Comparison of ENCODE assay signal across 10 cellular contexts in genomic region chr7:50397320-50397970, GRCh38. TPM values are rescaled to one million over a fixed set of nuclear protein-coding genes. Genes with fewer than 3 reads are reported as not detected.
DNase-seq lines count a peak whose midpoint lies in the region; ATAC-seq and TF ChIP-seq lines count a peak whose summit lies in the region.
"Had no signal": no experiment of that assay in that cellular context is flagged by ENCODE, and none has a peak within 500 bp of the region (broad histone marks: within the 10 kb centered on the region; RNA-seq: fewer than 3 reads in every experiment).

No MANE protein-coding gene starts in this region.

- H3K27ac ChIP-seq in BLaER1 = 0 out of 2 replicates have a peak overlapping the region, but pooled peaks have one; percentile 49
- H3K27ac ChIP-seq in upper lobe of right lung = no peak overlapping the region
- H3K27ac ChIP-seq in esophagus muscularis mucosa (replicated peaks in 1 of 4) = no peak overlapping the region
- H3K27ac ChIP-seq: C4-2B, pancreas had no signal

- no peak for TF ChIP-seq EP300 in esophagus muscularis mucosa (IDR thresholded peaks at IDR 0.05)

- intact Hi-C loops in upper lobe of right lung (cut with DNase I) (no loop called here), esophagus muscularis mucosa (cut with DNase I) (no loop called here)

- H3K36me3 ChIP-seq in BLaER1 (peaks cover 88% of the 10 kb centered on the region), upper lobe of right lung (peaks cover 1% of the 10 kb centered on the region), esophagus muscularis mucosa (no peaks in the 10 kb centered on the region)
- H3K36me3 ChIP-seq: pancreas had no signal

- H3K9ac ChIP-seq in BLaER1 = no peak overlapping the region

- H3K27me3 ChIP-seq in BLaER1 (no peaks in the 10 kb centered on the region), upper lobe of right lung (peaks cover 16% of the 10 kb centered on the region), esophagus muscularis mucosa (peaks cover 0 to 28% (median 3%) of the 10 kb centered on the region in 4 donors)

- peaks cover 4% of the 10 kb centered on the region; the same call in 1 of the 2 replicates for H3K9me3 ChIP-seq in BLaER1
- H3K9me3 ChIP-seq in upper lobe of right lung = no peaks in the 10 kb centered on the region
- no peaks in the 10 kb centered on the region for H3K9me3 ChIP-seq in esophagus muscularis mucosa
- H3K9me3 ChIP-seq: pancreas had no signal

- H3K9me3 Mint-ChIP-seq in T-helper 1 cell treated with Interleukin-12 subunit alpha and Interleukin-12 subunit beta and Interleukin-4 antibody, amounts not matched to agents 30 μg/mL and 1 μg/mL, for 36 hours = no peaks in the 10 kb centered on the region

- H3K4me3 ChIP-seq in BLaER1 (no peak overlapping the region), upper lobe of right lung (no peak overlapping the region), esophagus muscularis mucosa (no peak overlapping the region)
- H3K4me3 ChIP-seq: pancreas had no signal

- H3K27ac Mint-ChIP-seq in T-helper 1 cell treated with Interleukin-12 subunit alpha and Interleukin-12 subunit beta and Interleukin-4 antibody, amounts not matched to agents 30 μg/mL and 1 μg/mL, for 36 hours = peak overlapping the region; percentile 92

- peaks cover 37% of the 10 kb centered on the region for H4K20me1 ChIP-seq in BLaER1

- H3K4me1 ChIP-seq in BLaER1 = peaks cover 58% of the 10 kb centered on the region
- H3K4me1 ChIP-seq in upper lobe of right lung = no peaks in the 10 kb centered on the region
- peaks cover 0 to 7% (median 1%) of the 10 kb centered on the region in 4 donors for H3K4me1 ChIP-seq in esophagus muscularis mucosa
- H3K4me1 ChIP-seq: pancreas had no signal

- peak overlapping the region; percentile 66 for H3K4me3 Mint-ChIP-seq in T-helper 1 cell treated with Interleukin-12 subunit alpha and Interleukin-12 subunit beta and Interleukin-4 antibody, amounts not matched to agents 30 μg/mL and 1 μg/mL, for 36 hours

- H3K4me1 Mint-ChIP-seq in T-helper 1 cell treated with Interleukin-12 subunit alpha and Interleukin-12 subunit beta and Interleukin-4 antibody, amounts not matched to agents 30 μg/mL and 1 μg/mL, for 36 hours (ENCODE audit: low read depth) = peaks cover 69% of the 10 kb centered on the region

- DNase-seq in upper lobe of right lung = no peak
- DNase-seq in T-helper 9 cell = no peak
- no peak for DNase-seq in GDM1 (lab: John Stamatoyannopoulos, UW)
- no peak for DNase-seq in esophagus muscularis mucosa (ENCODE audit: extremely low spot score)
- DNase-seq: pancreas had no signal

- peaks cover 71% of the 10 kb centered on the region for H3K36me3 Mint-ChIP-seq in T-helper 1 cell treated with Interleukin-12 subunit alpha and Interleukin-12 subunit beta and Interleukin-4 antibody, amounts not matched to agents 30 μg/mL and 1 μg/mL, for 36 hours (ENCODE audit: low read depth)

- H3K4me2 ChIP-seq in BLaER1 = peak overlapping the region; percentile 73

- WGBS in esophagus muscularis mucosa = 79% methylated on average over 2 of the region's 2 CpGs

- TF ChIP-seq POLR2A in esophagus muscularis mucosa (IDR thresholded peaks at IDR 0.05; ENCODE audit: low read depth) = no peak

- ATAC-seq in GM18861 (IDR thresholded peaks at IDR 0.05; ENCODE audit: unreplicated experiment) (peak; percentile 56), HG02759 (IDR thresholded peaks at IDR 0.05; ENCODE audit: unreplicated experiment) (peak; percentile 68), upper lobe of right lung (no peak)
- ATAC-seq: pancreas had no signal

- TF ChIP-seq CTCF in upper lobe of right lung (IDR thresholded peaks at IDR 0.05) (no peak), esophagus muscularis mucosa (IDR thresholded peaks at IDR 0.05) (no peak)

- H3K27me3 Mint-ChIP-seq in T-helper 1 cell treated with Interleukin-12 subunit alpha and Interleukin-12 subunit beta and Interleukin-4 antibody, amounts not matched to agents 30 μg/mL and 1 μg/mL, for 36 hours (ENCODE audit: low read depth) = no peaks in the 10 kb centered on the region

RNA-seq across cellular contexts. Expression of gene FIGNL1, which starts 52.7 kb away (rescaled TPM):
- total RNA-seq in upper lobe of right lung = 5.5 TPM
- total RNA-seq in esophagus muscularis mucosa = 1 to 10 TPM; 3.3 to 6.1 (median 4.5) TPM
